Comparison of ENCODE assay signal across 38 cellular contexts in the genomic region with DNA sequence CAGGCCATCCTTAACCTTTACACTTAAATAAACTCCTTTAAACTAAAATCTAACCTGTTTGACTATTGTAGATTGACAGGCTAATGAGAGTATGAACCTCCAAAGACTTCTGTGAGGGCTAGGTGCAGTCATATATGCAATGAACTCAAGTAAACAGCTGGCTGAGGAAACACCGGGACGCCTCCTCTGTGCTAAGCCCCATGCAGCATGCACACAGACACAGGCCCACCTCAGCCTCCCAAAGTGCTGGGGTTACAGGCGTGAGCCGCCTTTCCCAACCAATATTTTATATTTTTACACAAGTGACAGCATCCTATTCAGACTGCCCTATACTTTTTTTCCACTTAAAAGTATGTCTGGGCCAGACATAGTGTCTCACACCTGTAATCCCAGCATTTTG. TPM values are rescaled to one million over a fixed set of nuclear protein-coding genes. Genes with fewer than 3 reads are reported as not detected.
"Had no signal": no experiment of that assay in that cellular context is flagged by ENCODE, and none has a peak within 500 bp of the region (broad histone marks: within the 10 kb centered on the region; RNA-seq: fewer than 3 reads in every experiment).

No MANE protein-coding gene starts in this region.

- H3K4me3 ChIP-seq: adrenal gland, ascending aorta, cardiac muscle cell had no signal

- H3K9me3 ChIP-seq: adrenal gland, ascending aorta had no signal

- H3K9me3 Mint-ChIP-seq: activated B cell treated with CpG ODN at 0.5 μM for 24 hours; activated CD4-positive, alpha-beta memory T cell treated with anti-CD3 and anti-CD28 coated beads for 36 hours; activated CD4-positive, alpha-beta T cell treated with anti-CD3 and anti-CD28 coated beads, Interleukin-2, amount 10 ng/mL, durations not matched to agents 24 days and 14 days; activated CD8-positive, alpha-beta T cell treated with anti-CD3 and anti-CD28 coated beads for 36 hours; activated naive CD4-positive, alpha-beta T cell treated with anti-CD3 and anti-CD28 coated beads for 36 hours; activated naive CD4-positive, alpha-beta T cell treated with anti-CD3 and anti-CD28 coated beads, Interleukin-2, amount 50 U/mL, for 72 hours; activated naive CD8-positive, alpha-beta T cell treated with anti-CD3 and anti-CD28 coated beads for 36 hours; activated T-cell treated with anti-CD3 and anti-CD28 coated beads, Interleukin-2, amount 50 U/mL, for 4 hours; activated T-cell treated with anti-CD3 and anti-CD28 coated beads, Interleukin-2, amount 50 U/mL, for 72 hours; activated T-helper 1 cell treated with anti-CD3 and anti-CD28 coated beads, Interleukin-12 subunit alpha, Interleukin-12 subunit beta, Interleukin-2, Interleukin-4 antibody, amounts not matched to agents 30 ng/mL and 10 ng/mL and 1 ng/mL, durations not matched to agents 14 hours and 24 hours and 36 hours; activated T-helper 17 cell treated with anti-CD3 and anti-CD28 coated beads, Interleukin-2, amount 50 U/mL, for 72 hours; brain; central memory CD8-positive, alpha-beta T cell; T-helper 1 cell treated with Interleukin-12 subunit alpha and Interleukin-12 subunit beta and Interleukin-4 antibody, amounts not matched to agents 30 μg/mL and 1 μg/mL, for 36 hours; T-helper 2 cell treated with Interferon-gamma antibody and Interleukin-4, amounts not matched to agents 5 μg/mL and 100 μg/mL, for 36 hours had no signal

- ATAC-seq: activated CD8-positive, alpha-beta T cell treated with anti-CD3 and anti-CD28 coated beads for 36 hours; activated naive CD4-positive, alpha-beta T cell treated with anti-CD3 and anti-CD28 coated beads, Interleukin-2, amount 50 U/mL, for 72 hours; activated T-cell treated with anti-CD3 and anti-CD28 coated beads, Interleukin-2, amount 50 U/mL, for 4 hours; activated T-cell treated with anti-CD3 and anti-CD28 coated beads, Interleukin-2, amount 50 U/mL, for 72 hours; activated T-helper 17 cell treated with anti-CD3 and anti-CD28 coated beads, Interleukin-2, amount 50 U/mL, for 72 hours had no signal

- H3K27ac ChIP-seq: adrenal gland, ascending aorta, cardiac muscle cell, VCaP had no signal

- H3K4me3 Mint-ChIP-seq: activated B cell treated with CpG ODN at 0.5 μM for 24 hours; activated CD4-positive, alpha-beta memory T cell treated with anti-CD3 and anti-CD28 coated beads for 36 hours; activated CD4-positive, alpha-beta T cell treated with anti-CD3 and anti-CD28 coated beads, Interleukin-2, amount 10 ng/mL, durations not matched to agents 24 days and 14 days; activated CD8-positive, alpha-beta T cell treated with anti-CD3 and anti-CD28 coated beads for 36 hours; activated naive CD4-positive, alpha-beta T cell treated with anti-CD3 and anti-CD28 coated beads for 36 hours; activated naive CD8-positive, alpha-beta T cell treated with anti-CD3 and anti-CD28 coated beads for 36 hours; activated T-cell treated with anti-CD3 and anti-CD28 coated beads, Interleukin-2, amount 50 U/mL, for 4 hours; activated T-cell treated with anti-CD3 and anti-CD28 coated beads, Interleukin-2, amount 50 U/mL, for 72 hours; activated T-helper 1 cell treated with anti-CD3 and anti-CD28 coated beads, Interleukin-12 subunit alpha, Interleukin-12 subunit beta, Interleukin-2, Interleukin-4 antibody, amounts not matched to agents 30 ng/mL and 10 ng/mL and 1 ng/mL, durations not matched to agents 14 hours and 24 hours and 36 hours; activated T-helper 17 cell treated with anti-CD3 and anti-CD28 coated beads, Interleukin-2, amount 50 U/mL, for 72 hours; brain; central memory CD8-positive, alpha-beta T cell; T-helper 1 cell treated with Interleukin-12 subunit alpha and Interleukin-12 subunit beta and Interleukin-4 antibody, amounts not matched to agents 30 μg/mL and 1 μg/mL, for 36 hours; T-helper 2 cell treated with Interferon-gamma antibody and Interleukin-4, amounts not matched to agents 5 μg/mL and 100 μg/mL, for 36 hours had no signal

- H3K4me1 ChIP-seq: adrenal gland, ascending aorta had no signal

- DNase-seq: activated B cell treated with CpG ODN at 0.5 μM for 24 hours; activated CD4-positive, alpha-beta memory T cell treated with anti-CD3 and anti-CD28 coated beads for 36 hours; activated CD4-positive, alpha-beta T cell treated with anti-CD3 and anti-CD28 coated beads for 4 hours; activated CD4-positive, alpha-beta T cell treated with anti-CD3 and anti-CD28 coated beads, Interleukin-2, amount 10 ng/mL, durations not matched to agents 24 days and 14 days; activated CD4-positive, alpha-beta T cell treated with anti-CD3 and anti-CD28 coated beads, Interleukin-2, amount 50 U/mL, for 1 hour; activated CD4-positive, alpha-beta T cell treated with anti-CD3 and anti-CD28 coated beads, Interleukin-2, amount 50 U/mL, for 4 hours; activated CD4-positive, CD25-positive, alpha-beta regulatory T cell treated with anti-CD3 and anti-CD28 coated beads, Interleukin-2, amount 50 U/mL, for 72 hours; activated CD8-positive, alpha-beta memory T cell treated with anti-CD3 and anti-CD28 coated beads, Interleukin-2, amount 50 U/mL, for 4 hours; activated CD8-positive, alpha-beta T cell treated with anti-CD3 and anti-CD28 coated beads for 36 hours; activated effector memory CD4-positive, alpha-beta T cell treated with anti-CD3 and anti-CD28 coated beads, Interleukin-2, amount 50 U/mL, for 16 hours; activated gamma-delta T cell treated with Interleukin-2 at 50 U/mL for 16 hours; activated naive CD4-positive, alpha-beta T cell; activated naive CD4-positive, alpha-beta T cell treated with anti-CD3 and anti-CD28 coated beads for 36 hours; activated naive CD4-positive, alpha-beta T cell treated with anti-CD3 and anti-CD28 coated beads, Interleukin-2, amount 50 U/mL, for 16 hours; activated naive CD8-positive, alpha-beta T cell treated with anti-CD3 and anti-CD28 coated beads for 36 hours; activated T-cell treated with anti-CD3 and anti-CD28 coated beads for 4 hours; activated T-cell treated with anti-CD3 and anti-CD28 coated beads, Interleukin-2, amount 50 U/mL, for 1 hour; activated T-cell treated with anti-CD3 and anti-CD28 coated beads, Interleukin-2, amount 50 U/mL, for 4 hours; activated T-cell treated with anti-CD3 and anti-CD28 coated beads, Interleukin-2, amount 50 U/mL, for 72 hours; adrenal gland; amniotic stem cell; caudate nucleus; T-helper 1 cell; T-helper 2 cell; T-helper 9 cell had no signal

- H3K27ac Mint-ChIP-seq: activated B cell treated with CpG ODN at 0.5 μM for 24 hours; activated CD4-positive, alpha-beta memory T cell treated with anti-CD3 and anti-CD28 coated beads for 36 hours; activated CD4-positive, alpha-beta T cell treated with anti-CD3 and anti-CD28 coated beads, Interleukin-2, amount 10 ng/mL, durations not matched to agents 24 days and 14 days; activated CD8-positive, alpha-beta T cell treated with anti-CD3 and anti-CD28 coated beads for 36 hours; activated naive CD4-positive, alpha-beta T cell treated with anti-CD3 and anti-CD28 coated beads for 36 hours; activated naive CD4-positive, alpha-beta T cell treated with anti-CD3 and anti-CD28 coated beads, Interleukin-2, amount 50 U/mL, for 72 hours; activated naive CD8-positive, alpha-beta T cell treated with anti-CD3 and anti-CD28 coated beads for 36 hours; activated T-cell treated with anti-CD3 and anti-CD28 coated beads, Interleukin-2, amount 50 U/mL, for 72 hours; activated T-helper 1 cell treated with anti-CD3 and anti-CD28 coated beads, Interleukin-12 subunit alpha, Interleukin-12 subunit beta, Interleukin-2, Interleukin-4 antibody, amounts not matched to agents 30 ng/mL and 10 ng/mL and 1 ng/mL, durations not matched to agents 14 hours and 24 hours and 36 hours; activated T-helper 17 cell treated with anti-CD3 and anti-CD28 coated beads, Interleukin-2, amount 50 U/mL, for 72 hours; brain; T-helper 1 cell treated with Interleukin-12 subunit alpha and Interleukin-12 subunit beta and Interleukin-4 antibody, amounts not matched to agents 30 μg/mL and 1 μg/mL, for 36 hours; T-helper 2 cell treated with Interferon-gamma antibody and Interleukin-4, amounts not matched to agents 5 μg/mL and 100 μg/mL, for 36 hours had no signal

- H3K36me3 Mint-ChIP-seq: activated CD4-positive, alpha-beta memory T cell treated with anti-CD3 and anti-CD28 coated beads for 36 hours; activated naive CD4-positive, alpha-beta T cell treated with anti-CD3 and anti-CD28 coated beads, Interleukin-2, amount 50 U/mL, for 72 hours; activated naive CD8-positive, alpha-beta T cell treated with anti-CD3 and anti-CD28 coated beads for 36 hours; brain had no signal

- H3K36me3 ChIP-seq: adrenal gland, ascending aorta, cardiac muscle cell had no signal

- H3K4me1 Mint-ChIP-seq: activated B cell treated with CpG ODN at 0.5 μM for 24 hours; activated CD4-positive, alpha-beta T cell treated with anti-CD3 and anti-CD28 coated beads, Interleukin-2, amount 10 ng/mL, durations not matched to agents 24 days and 14 days had no signal

- FAIRE-seq: bronchial epithelial cell, TTC549 had no signal

- H3K27me3 ChIP-seq: adrenal gland, ascending aorta, cardiac muscle cell had no signal

- H3K27me3 Mint-ChIP-seq: activated B cell treated with CpG ODN at 0.5 μM for 24 hours; activated CD4-positive, alpha-beta memory T cell treated with anti-CD3 and anti-CD28 coated beads for 36 hours; activated CD4-positive, alpha-beta T cell treated with anti-CD3 and anti-CD28 coated beads, Interleukin-2, amount 10 ng/mL, durations not matched to agents 24 days and 14 days; activated CD8-positive, alpha-beta T cell treated with anti-CD3 and anti-CD28 coated beads for 36 hours; activated naive CD8-positive, alpha-beta T cell treated with anti-CD3 and anti-CD28 coated beads for 36 hours; activated T-helper 17 cell treated with anti-CD3 and anti-CD28 coated beads, Interleukin-2, amount 50 U/mL, for 72 hours; brain; central memory CD8-positive, alpha-beta T cell had no signal

RNA-seq across cellular contexts. Expression of a gene that starts 1.5 kb away (rescaled TPM):
- total RNA-seq: activated B cell treated with CpG ODN at 0.5 μM for 24 hours; activated CD4-positive, alpha-beta memory T cell treated with anti-CD3 and anti-CD28 coated beads for 36 hours; activated CD4-positive, alpha-beta T cell treated with anti-CD3 and anti-CD28 coated beads, Interleukin-2, amount 10 ng/mL, durations not matched to agents 24 days and 14 days; activated CD8-positive, alpha-beta memory T cell treated with anti-CD3 and anti-CD28 coated beads for 36 hours; activated CD8-positive, alpha-beta T cell treated with anti-CD3 and anti-CD28 coated beads for 36 hours; activated naive CD4-positive, alpha-beta T cell treated with anti-CD3 and anti-CD28 coated beads for 36 hours; activated naive CD4-positive, alpha-beta T cell treated with anti-CD3 and anti-CD28 coated beads, Interleukin-2, amount 50 U/mL, for 72 hours; activated naive CD8-positive, alpha-beta T cell treated with anti-CD3 and anti-CD28 coated beads for 36 hours; activated T-cell treated with anti-CD3 and anti-CD28 coated beads, Interleukin-2, amount 50 U/mL, for 4 hours; activated T-cell treated with anti-CD3 and anti-CD28 coated beads, Interleukin-2, amount 50 U/mL, for 72 hours; activated T-helper 17 cell treated with anti-CD3 and anti-CD28 coated beads, Interleukin-2, amount 50 U/mL, for 72 hours; ascending aorta; bronchial epithelial cell; cardiac muscle cell had no signal
- polyA plus RNA-seq: adrenal gland, cardiac muscle cell had no signal
